Comparison of ENCODE assay signal across 9 cellular contexts in the genomic region with DNA sequence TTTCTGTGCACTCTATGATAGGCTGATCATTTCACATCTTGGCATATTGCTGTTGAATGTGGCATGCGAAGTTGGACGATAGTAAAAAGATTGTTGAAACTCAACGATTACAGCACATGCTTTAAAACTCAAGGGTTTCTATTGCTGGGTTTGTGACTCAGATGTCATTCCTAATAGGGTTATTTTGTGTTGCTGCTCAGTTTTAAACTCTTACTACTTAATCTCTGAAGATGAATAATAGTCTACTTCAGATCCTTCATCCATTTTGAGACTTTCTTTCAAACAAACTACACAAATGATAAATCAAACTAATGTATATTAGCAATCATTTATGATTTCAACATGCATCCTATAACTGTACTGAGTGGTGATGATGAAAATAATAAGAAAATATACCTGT.
DNase-seq lines count a peak whose midpoint lies in the region; ATAC-seq and TF ChIP-seq lines count a peak whose summit lies in the region.
"Had no signal": no experiment of that assay in that cellular context is flagged by ENCODE, and none has a peak within 500 bp of the region (broad histone marks: within the 10 kb centered on the region; RNA-seq: fewer than 3 reads in every experiment).

No MANE protein-coding gene starts in this region.

- TF ChIP-seq CTCF in DOHH2 (IDR thresholded peaks at IDR 0.05; ENCODE audit: low read depth, low read length, poor library complexity, severe bottlenecking): no peak
- TF ChIP-seq CTCF in MM.1S (IDR thresholded peaks at IDR 0.05; ENCODE audit: low read length): no peak
- no peak for TF ChIP-seq CTCF in sigmoid colon (IDR thresholded peaks at IDR 0.05)
- no peak for TF ChIP-seq CTCF in WERI-Rb-1 (IDR thresholded peaks at IDR 0.05; ENCODE audit: low read depth, low read length)

- no peak for TF ChIP-seq EP300 in sigmoid colon (IDR thresholded peaks at IDR 0.05)

- intact Hi-C loops in sigmoid colon (cut with DNase I): loop anchor here (5.0 to 10.0 kb wide), 3 partner anchors 35 to 257 kb away; no protein-coding TSS in a partner anchor

- peak overlapping the region; percentile 42 for H2AFZ ChIP-seq in MM.1S (ENCODE audit: low read length)

- peaks cover 98% of the 10 kb centered on the region for H3K4me1 ChIP-seq in DOHH2 (ENCODE audit: control insufficient read depth, low read length)
- peaks cover 20% of the 10 kb centered on the region for H3K4me1 ChIP-seq in MM.1S (ENCODE audit: low read length)
- H3K4me1 ChIP-seq in sigmoid colon: peaks cover 0 to 65% (median 51%) of the 10 kb centered on the region in 4 donors

- peak overlapping the region; percentile 68 for H3K4me3 Mint-ChIP-seq in central memory CD8-positive, alpha-beta T cell

- no peak for ATAC-seq in central memory CD8-positive, alpha-beta T cell (replicated peaks; ENCODE audit: extremely low read depth, poor library complexity, severe bottlenecking)
- no peak for ATAC-seq in HG03039 (IDR thresholded peaks at IDR 0.05; ENCODE audit: unreplicated experiment)

- H3K27me3 ChIP-seq in DOHH2 (ENCODE audit: control insufficient read depth, low read length) (no peaks in the 10 kb centered on the region), MM.1S (replicated peaks; ENCODE audit: insufficient read depth, low read length) (no peaks in the 10 kb centered on the region), sigmoid colon (no peaks in the 10 kb centered on the region), WERI-Rb-1 (ENCODE audit: insufficient read depth, low read depth, severe bottlenecking) (peaks cover 25% of the 10 kb centered on the region)

- peak; percentile 46 for DNase-seq in MM.1S
- no peak for DNase-seq in central memory CD8-positive, alpha-beta T cell (ENCODE audit: low spot score in 2 of 2)
- DNase-seq in sigmoid colon: no peak
- DNase-seq in NCI-H82 (lab: John Stamatoyannopoulos, UW): no peak
- no peak for DNase-seq in NCI-H748 (lab: John Stamatoyannopoulos, UW; ENCODE audit: unreplicated experiment)
- no peak for DNase-seq in WERI-Rb-1
- DNase-seq: occipital lobe had no signal

- no peaks in the 10 kb centered on the region for H3K9me3 Mint-ChIP-seq in central memory CD8-positive, alpha-beta T cell

- peak overlapping the region; percentile 81 for H3K4me2 ChIP-seq in DOHH2 (ENCODE audit: low read length)
- H3K4me2 ChIP-seq in MM.1S (ENCODE audit: low read depth, low read length): peak overlapping the region; percentile 67

- H3K4me3 ChIP-seq in DOHH2 (ENCODE audit: low read length) (peak overlapping the region; percentile 58), MM.1S (ENCODE audit: low read length) (peak overlapping the region; percentile 49), sigmoid colon (peak overlapping the region in 3 of 4 donors; percentile 3 to 30 (median 28)), WERI-Rb-1 (ENCODE audit: low read depth, low read length) (no peak overlapping the region)

- H3K36me3 ChIP-seq in DOHH2 (ENCODE audit: control insufficient read depth, low read length) (peaks cover 9% of the 10 kb centered on the region; the same call in 1 of the 2 replicates), MM.1S (replicated peaks; ENCODE audit: insufficient read depth, low read length) (no peaks in the 10 kb centered on the region), sigmoid colon (no peaks in the 10 kb centered on the region), WERI-Rb-1 (no peaks in the 10 kb centered on the region)

- peak overlapping the region; percentile 99 for H3K27ac Mint-ChIP-seq in central memory CD8-positive, alpha-beta T cell (ENCODE audit: low read depth)

- H3K4me1 Mint-ChIP-seq in central memory CD8-positive, alpha-beta T cell: peaks cover 73% of the 10 kb centered on the region

- H4K20me1 ChIP-seq in DOHH2 (ENCODE audit: control insufficient read depth, insufficient read depth, low read depth, low read length) (no peaks in the 10 kb centered on the region), MM.1S (ENCODE audit: insufficient read depth, low read length) (no peaks in the 10 kb centered on the region)

- no peaks in the 10 kb centered on the region for H3K27me3 Mint-ChIP-seq in central memory CD8-positive, alpha-beta T cell

- H3F3A ChIP-seq in DOHH2 (ENCODE audit: control insufficient read depth, insufficient read depth): peaks cover 28% of the 10 kb centered on the region; the same call in 1 of the 2 replicates
- peaks cover 61% of the 10 kb centered on the region for H3F3A ChIP-seq in MM.1S (ENCODE audit: insufficient read depth, low read length)

- H3K27ac ChIP-seq in DOHH2 (ENCODE audit: low read depth, low read length) (peak overlapping the region; percentile 86), MM.1S (ENCODE audit: low read length) (peak overlapping the region; percentile 75), sigmoid colon (peak overlapping the region; percentile 81 to 89 (median 84)), WERI-Rb-1 (no peak overlapping the region)

- no peaks in the 10 kb centered on the region for H3K9me3 ChIP-seq in DOHH2 (ENCODE audit: control insufficient read depth, insufficient read depth, low read length)
- H3K9me3 ChIP-seq in MM.1S (replicated peaks; ENCODE audit: insufficient read depth, low read length): no peaks in the 10 kb centered on the region
- H3K9me3 ChIP-seq in sigmoid colon: no peaks in the 10 kb centered on the region
- no peaks in the 10 kb centered on the region for H3K9me3 ChIP-seq in WERI-Rb-1 (ENCODE audit: severe bottlenecking)

- peaks cover 13% of the 10 kb centered on the region for H3K36me3 Mint-ChIP-seq in central memory CD8-positive, alpha-beta T cell (ENCODE audit: insufficient read depth)

- H3K9me2 ChIP-seq in DOHH2 (replicated peaks; ENCODE audit: control insufficient read depth, low read length) (no peaks in the 10 kb centered on the region), MM.1S (replicated peaks; ENCODE audit: insufficient read depth, low read length) (no peaks in the 10 kb centered on the region)

- 48 to 82% methylated on average over 3 of the region's 3 CpGs for whole genome bisulfite sequencing in sigmoid colon, 2 donors

- no peaks in the 10 kb centered on the region for H3K79me2 ChIP-seq in DOHH2 (ENCODE audit: control insufficient read depth, low read length)
- H3K79me2 ChIP-seq in MM.1S (ENCODE audit: low read length): peaks cover 49% of the 10 kb centered on the region

- no peak for TF ChIP-seq POLR2A in sigmoid colon (IDR thresholded peaks at IDR 0.05)

- H3K9ac ChIP-seq in MM.1S (ENCODE audit: low read length): peak overlapping the region; percentile 60
